8 cellular contexts compared by ENCODE assay signal in the genomic region with DNA sequence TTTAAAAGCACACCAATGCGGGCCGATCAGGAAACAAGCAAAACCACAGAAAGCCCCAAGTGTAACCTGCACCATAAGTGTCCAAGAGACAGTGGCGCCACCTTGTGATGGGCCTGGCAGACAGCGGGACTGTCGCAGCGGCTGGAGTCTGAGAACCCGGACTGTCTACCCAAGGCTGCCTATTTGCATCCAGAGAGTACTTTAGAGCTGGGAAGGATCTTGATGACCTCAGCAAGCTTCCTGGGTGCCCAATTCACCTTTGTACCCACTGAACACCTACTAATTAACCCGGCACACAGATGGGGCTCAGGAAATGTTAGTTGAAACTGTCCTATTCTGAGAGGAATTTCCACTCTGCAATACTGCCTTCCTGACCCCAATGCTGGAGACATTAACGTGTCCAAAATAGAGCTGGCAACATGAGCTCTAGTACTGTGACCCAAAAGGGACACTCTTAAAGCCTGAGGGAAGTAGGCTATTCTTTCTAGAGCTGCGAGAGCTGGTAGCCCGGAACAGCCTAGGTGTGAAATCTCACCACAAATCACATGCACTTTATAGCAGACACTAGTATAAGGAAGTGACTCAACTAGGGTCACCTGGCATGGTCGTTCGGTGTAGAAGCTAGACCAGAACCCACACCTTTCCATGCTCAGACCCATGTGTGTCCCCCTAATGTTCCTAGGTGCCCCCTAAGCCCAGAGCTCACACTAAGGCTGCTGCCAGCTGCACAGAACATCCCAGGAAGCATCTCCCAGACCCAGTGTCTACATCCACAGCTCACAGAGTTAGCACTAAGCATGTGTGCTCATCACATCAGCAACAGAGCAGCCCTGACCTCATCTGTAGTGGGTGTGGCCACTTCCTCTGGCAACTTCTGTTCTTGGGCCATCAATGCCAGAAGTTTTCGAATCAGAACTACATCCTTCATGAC. TPM values are rescaled to one million over a fixed set of nuclear protein-coding genes. Genes with fewer than 3 reads are reported as not detected.
DNase-seq lines count a peak whose midpoint lies in the region; ATAC-seq, FAIRE-seq and TF ChIP-seq lines count a peak whose summit lies in the region.

No MANE protein-coding gene starts in this region.

- no peaks in the 10 kb centered on the region for H3K4me1 ChIP-seq in keratinocyte (ENCODE audit: control insufficient read depth, extremely low read depth, insufficient read depth, low read length)

- no peaks in the 10 kb centered on the region for H3K9me1 ChIP-seq in keratinocyte (ENCODE audit: control insufficient read depth, extremely low read depth, insufficient read depth, low read length)

- H3K4me3 ChIP-seq in WI38 (ENCODE audit: low read depth, low read length) (no peak overlapping the region), keratinocyte (ENCODE audit: control insufficient read depth in 2 of 3, extremely low read depth in 1 of 3, insufficient read depth in 2 of 3, low read depth in 1 of 3, low read length in 3 of 3) (no peak overlapping the region)

- ATAC-seq in GM18498 (IDR thresholded peaks at IDR 0.05; ENCODE audit: unreplicated experiment), result peak; percentile 75
- peak; percentile 82 for ATAC-seq in HG02884 (IDR thresholded peaks at IDR 0.05; ENCODE audit: unreplicated experiment)

- no peaks in the 10 kb centered on the region for H3K9me3 ChIP-seq in keratinocyte (ENCODE audit: control insufficient read depth, low read depth, low read length)

- no peak overlapping the region for H3K4me2 ChIP-seq in keratinocyte (ENCODE audit: control insufficient read depth, extremely low read depth, insufficient read depth, low read depth, low read length)

- in situ Hi-C loops in T47D (cut with HindIII; ENCODE audit: low pct_unique_long_range_greater_than_20kb, low sequenced_read_pairs), result no loop called here

- no peaks in the 10 kb centered on the region for H4K20me1 ChIP-seq in keratinocyte (ENCODE audit: control insufficient read depth, extremely low read depth, insufficient read depth, low read length)

- H3K36me3 ChIP-seq in keratinocyte (ENCODE audit: control insufficient read depth in 2 of 2, extremely low read depth in 1 of 2, insufficient read depth in 2 of 2, low read length in 2 of 2), result peaks cover 26 to 37% of the 10 kb centered on the region in 2 experiments

- peak; percentile 84 for TF ChIP-seq CTCF in WI38 (IDR thresholded peaks at IDR 0.05; ENCODE audit: low read depth, low read length)
- TF ChIP-seq CTCF in keratinocyte (optimal IDR thresholded peaks at IDR 0.05 in 1 of 3, IDR thresholded peaks at IDR 0.05 in 1 of 3, conservative IDR thresholded peaks at IDR 0.05 in 1 of 3; ENCODE audit: extremely low read depth in 1 of 3, insufficient read depth in 2 of 3, low read length in 3 of 3), result peak; percentile 86 to 90 (median 88)

- DNase-seq in A172 (ENCODE audit: low spot score) (peak; percentile 70), NCI-H2029 treated with DMSO at 0.1 percent for 48 hours (lab: John Stamatoyannopoulos, UW) (peak; percentile 44), T47D (ENCODE audit: low read depth in 1 of 2, low spot score in 1 of 2) (peak; percentile 9 to 64), keratinocyte (ENCODE audit: low read depth, low spot score) (peak; percentile 4)
- peak; percentile 72 for DNase-seq in stimulated activated CD4-positive, alpha-beta T cell treated with anti-CD3 and anti-CD28 coated beads, Interleukin-1b, Interleukin-23, amount 100 ng/mL, for 48 hours

- H2AFZ ChIP-seq in keratinocyte (ENCODE audit: control insufficient read depth, low read length), result no peak overlapping the region

- dilution Hi-C loops in keratinocyte (cut with MboI; ENCODE audit: extremely low pct_ligation_motif_present, low sequenced_read_pairs), result no loop called here

- H3K9ac ChIP-seq in keratinocyte (ENCODE audit: control insufficient read depth, extremely low read depth, insufficient read depth, low read length), result no peak overlapping the region

- FAIRE-seq in keratinocyte (lab: Jason Lieb, UNC), result no peak

- H3K79me2 ChIP-seq in keratinocyte (ENCODE audit: control insufficient read depth, insufficient read depth, low read length), result no peaks in the 10 kb centered on the region

- H3K27me3 ChIP-seq in keratinocyte (ENCODE audit: control insufficient read depth, extremely low read depth, insufficient read depth, low read length), result no peaks in the 10 kb centered on the region

- no peak overlapping the region for H3K27ac ChIP-seq in keratinocyte (ENCODE audit: control insufficient read depth, insufficient read depth, low read length)

RNA-seq across cellular contexts. Expression of a gene that starts 25.4 kb away (rescaled TPM):
- total RNA-seq in A172 (2014; rRNA removed; shearing (Covaris generic)), result 29.4 and 33.1 TPM in 2 replicates
- 10.1 to 22.8 TPM (median 16.1 TPM) in 3 replicates for polyA plus RNA-seq in keratinocyte
- 17.6 TPM for polyA plus RNA-seq in keratinocyte (2011; ENCODE audit: low read depth)
- 12.9 and 14.3 TPM in 2 replicates for polyA plus RNA-seq in keratinocyte (2011; cell fraction: cytosol; rRNA removed)
- 45.2 and 48.9 TPM in 2 replicates for polyA plus RNA-seq in keratinocyte (2011; cell fraction: nucleus; rRNA removed)
- polyA plus RNA-seq in keratinocyte (2012; ENCODE audit: low replicate concordance), result 7.7 and 57.8 TPM in 2 replicates
- polyA minus RNA-seq in keratinocyte, result 18.2 to 56.7 TPM (median 29.2 TPM) in 3 replicates
- 13.2 TPM for polyA minus RNA-seq in keratinocyte (2011; cell fraction: cytosol; rRNA and poly(A)+ RNA removed)
- polyA minus RNA-seq in keratinocyte (2011; cell fraction: nucleus; rRNA and poly(A)+ RNA removed), result 34.6 and 76.8 TPM in 2 replicates

RNA-seq across cellular contexts. Expression of a gene that starts 25.8 kb away (rescaled TPM):
- total RNA-seq in A172 (2014; rRNA removed; shearing (Covaris generic)), result 121 and 151 TPM in 2 replicates
- polyA plus RNA-seq in keratinocyte, result 42.3 to 93.1 TPM (median 59.3 TPM) in 3 replicates
- 22.5 TPM for polyA plus RNA-seq in keratinocyte (2011; ENCODE audit: low read depth)
- polyA plus RNA-seq in keratinocyte (2011; cell fraction: cytosol; rRNA removed), result 14.4 and 48.0 TPM in 2 replicates
- polyA plus RNA-seq in keratinocyte (2011; cell fraction: nucleus; rRNA removed), result 115 and 158 TPM in 2 replicates
- polyA plus RNA-seq in keratinocyte (2012; ENCODE audit: low replicate concordance), result 27.7 and 32.8 TPM in 2 replicates
- polyA minus RNA-seq in keratinocyte, result 7.3 to 109 TPM (median 66.9 TPM) in 3 replicates
- polyA minus RNA-seq in keratinocyte (2011; cell fraction: cytosol; rRNA and poly(A)+ RNA removed), result 83.6 TPM
- polyA minus RNA-seq in keratinocyte (2011; cell fraction: nucleus; rRNA and poly(A)+ RNA removed), result 75.8 and 135 TPM in 2 replicates

Comparison
In these comparisons a context has a peak if more than half of its experiments do, and no peak if none do; other contexts are left out.
1. DNase-seq: peak in every context shown above with its lines; median percentile 72 in stimulated activated CD4-positive, alpha-beta T cell treated with anti-CD3 and anti-CD28 coated beads, Interleukin-1b, Interleukin-23, amount 100 ng/mL, for 48 hours; 70 in A172; 44 in NCI-H2029 treated with DMSO at 0.1 percent for 48 hours; 36 in T47D; 4 in keratinocyte.